In genomic region chr6:106324726-106325335, GRCh38 we compare ENCODE assay signal across 8 cellular contexts. TPM values are rescaled to one million over a fixed set of nuclear protein-coding genes. Genes with fewer than 3 reads are reported as not detected.
DNase-seq lines count a peak whose midpoint lies in the region; ATAC-seq and TF ChIP-seq lines count a peak whose summit lies in the region.

No MANE protein-coding gene starts in this region.

- H3K27ac ChIP-seq in CD4-positive, CD25-positive, alpha-beta regulatory T cell (ENCODE audit: insufficient read depth, low read length, poor library complexity, severe bottlenecking) = peak overlapping the region; percentile 89
- peak overlapping the region; percentile 85 to 95 for H3K27ac ChIP-seq in coronary artery

- H3K9me3 Mint-ChIP-seq in CD4-positive, CD25-positive, alpha-beta regulatory T cell = peaks cover 0 to 2% (median 0%) of the 10 kb centered on the region in 7 donors
- no peaks in the 10 kb centered on the region for H3K9me3 Mint-ChIP-seq in naive B cell

- H3K36me3 Mint-ChIP-seq in CD4-positive, CD25-positive, alpha-beta regulatory T cell = peaks cover 4% of the 10 kb centered on the region
- H3K36me3 Mint-ChIP-seq in naive B cell = no peaks in the 10 kb centered on the region

- H3K9me3 ChIP-seq in CD4-positive, CD25-positive, alpha-beta regulatory T cell (ENCODE audit: control insufficient read depth in 2 of 2, low read length in 2 of 2) = no peaks in the 10 kb centered on the region

- peaks cover 29% of the 10 kb centered on the region for H3K4me1 ChIP-seq in CD4-positive, CD25-positive, alpha-beta regulatory T cell (ENCODE audit: control insufficient read depth, insufficient read depth, low read length, poor library complexity, severe bottlenecking)

- peaks cover 2% of the 10 kb centered on the region for H3K36me3 ChIP-seq in CD4-positive, CD25-positive, alpha-beta regulatory T cell (ENCODE audit: control insufficient read depth, insufficient read depth, low read length)

- peaks cover 4% of the 10 kb centered on the region for H3K27me3 ChIP-seq in CD4-positive, CD25-positive, alpha-beta regulatory T cell (ENCODE audit: control insufficient read depth, insufficient read depth, low read length)

- H3K27ac Mint-ChIP-seq in CD4-positive, CD25-positive, alpha-beta regulatory T cell = peak overlapping the region; percentile 98 to 99 (median 99)
- peak overlapping the region; percentile 96 to 99 (median 98) for H3K27ac Mint-ChIP-seq in naive B cell

- DNase-seq in CD4-positive, CD25-positive, alpha-beta regulatory T cell = no peak
- peak; percentile 42 for DNase-seq in M059J (ENCODE audit: low read depth)
- DNase-seq in coronary artery (ENCODE audit: low spot score) = no peak
- DNase-seq in naive B cell = no peak
- DNase-seq in stimulated activated naive CD4-positive, alpha-beta T cell (lab: John Stamatoyannopoulos, UW) = no peak
- DNase-seq in NCI-H510A treated with DMSO at 0.1 percent for 48 hours (lab: John Stamatoyannopoulos, UW) = no peak
- DNase-seq in GM13977 (ENCODE audit: low spot score) = no peak
- no peak for DNase-seq in DMS114 treated with DMSO at 0.1 percent for 48 hours (lab: John Stamatoyannopoulos, UW; ENCODE audit: unreplicated experiment)

- H3K27me3 Mint-ChIP-seq in CD4-positive, CD25-positive, alpha-beta regulatory T cell = peaks cover 29% of the 10 kb centered on the region
- H3K27me3 Mint-ChIP-seq in naive B cell = peaks cover 11 to 21% (median 12%) of the 10 kb centered on the region in 3 donors

- peaks cover 37 to 61% (median 49%) of the 10 kb centered on the region in 4 donors for H3K4me1 Mint-ChIP-seq in CD4-positive, CD25-positive, alpha-beta regulatory T cell
- peaks cover 39 to 58% (median 54%) of the 10 kb centered on the region in 3 donors for H3K4me1 Mint-ChIP-seq in naive B cell

- in situ Hi-C loops in GM13977 (cut with MboI; ENCODE audit: low pct_unique_long_range_greater_than_20kb, low sequenced_read_pairs, unreplicated experiment) = loop anchor here (25.0 kb wide), 1 partner anchor 662 kb away; no protein-coding TSS in a partner anchor

- H3K4me3 Mint-ChIP-seq in CD4-positive, CD25-positive, alpha-beta regulatory T cell = peak overlapping the region; percentile 98 to 100 (median 99)
- H3K4me3 Mint-ChIP-seq in naive B cell = peak overlapping the region; percentile 97 to 99 (median 98)

- no peak for TF ChIP-seq CTCF in coronary artery (IDR thresholded peaks at IDR 0.05)
- TF ChIP-seq CTCF in GM13977 (IDR thresholded peaks at IDR 0.05; ENCODE audit: extremely low read depth, insufficient read depth, missing control alignments) = no peak

- H3K4me3 ChIP-seq in CD4-positive, CD25-positive, alpha-beta regulatory T cell (ENCODE audit: low read depth, low read length) = peak overlapping the region; percentile 94
- H3K4me3 ChIP-seq in coronary artery = peak overlapping the region; percentile 98

- ATAC-seq in CD4-positive, CD25-positive, alpha-beta regulatory T cell (ENCODE audit: low read depth in 2 of 2) = no peak
- ATAC-seq in naive B cell (ENCODE audit: low read depth in 2 of 2) = no peak

RNA-seq across cellular contexts. Expression of gene ATG5, which starts 0.7 kb away (rescaled TPM):
- 35.1 TPM for total RNA-seq in CD4-positive, CD25-positive, alpha-beta regulatory T cell
- polyA plus RNA-seq in CD4-positive, CD25-positive, alpha-beta regulatory T cell = 10 to 100 TPM; 42.8 to 49.6 (median 47.7) TPM
- 79.6 and 110 TPM in 2 replicates for total RNA-seq in M059J (2014; rRNA removed; shearing (Covaris generic))
- 10 to 100 TPM; 33.6 to 44.4 (median 40.3) TPM for polyA plus RNA-seq in naive B cell (ENCODE audit: low read depth in 6 of 6)

RNA-seq across cellular contexts. Expression of gene CRYBG1, which starts 35.7 kb away (rescaled TPM):
- 83.8 TPM for total RNA-seq in CD4-positive, CD25-positive, alpha-beta regulatory T cell
- 10 to 100 TPM; 16.4 to 20.3 (median 18.2) TPM for polyA plus RNA-seq in CD4-positive, CD25-positive, alpha-beta regulatory T cell
- total RNA-seq in M059J (2014; rRNA removed; shearing (Covaris generic)) = 18.9 and 23.7 TPM in 2 replicates
- polyA plus RNA-seq in naive B cell (ENCODE audit: low read depth in 6 of 6) = 10 to 100 TPM in 4 of 6 donors, 1 to 10 TPM in 2; 9.7 to 19.0 (median 13.5) TPM
